8 cellular contexts compared by ENCODE assay signal in genomic region chr12:1932264-1932777, GRCh38. TPM values are rescaled to one million over a fixed set of nuclear protein-coding genes. Genes with fewer than 3 reads are reported as not detected.
A peak's percentile ranks its signal among the peaks of the same experiment; 100 is the strongest.
DNase-seq lines count a peak whose midpoint lies in the region; ATAC-seq lines count a peak whose summit lies in the region.

No MANE protein-coding gene starts in this region.

- ATAC-seq in GM19452 (IDR thresholded peaks at IDR 0.05; ENCODE audit: unreplicated experiment): no peak

- DNase-seq in GM23248 (peak; percentile 53), amniotic epithelial cell (ENCODE audit: low read depth) (peak; percentile 74), islet precursor cell (peak; percentile 49), substantia nigra (lab: John Stamatoyannopoulos, UW) (peak in 41 of 49 donors; percentile 21 to 82 (median 55)), NOMO-1 treated with dmso at 0.1 percent for 144 hours (lab: John Stamatoyannopoulos, UW; ENCODE audit: unreplicated experiment) (no peak), cerebellar cortex (ENCODE audit: low spot score) (no peak)
- no peak for DNase-seq in activated naive CD4-positive, alpha-beta T cell treated with anti-CD3 and anti-CD28 coated beads, Interleukin-2, amount 50 U/mL, for 16 hours

- H3K9me2 ChIP-seq in GM23248 (ENCODE audit: insufficient read depth): no peaks in the 10 kb centered on the region

- peaks cover 22% of the 10 kb centered on the region for H3K27me3 ChIP-seq in GM23248 (replicated peaks; ENCODE audit: insufficient read depth)

- H3F3A ChIP-seq in GM23248 (ENCODE audit: insufficient read depth): no peaks in the 10 kb centered on the region

- no peaks in the 10 kb centered on the region for H3K9me3 ChIP-seq in GM23248 (ENCODE audit: low read depth)

- H3K4me3 ChIP-seq in GM23248: no peak overlapping the region

- in situ Hi-C loops in GM23248 (cut with MboI): loop anchor here (10.0 kb wide), 1 partner anchor 278 kb away; no protein-coding TSS in a partner anchor

- H4K20me1 ChIP-seq in GM23248 (ENCODE audit: insufficient read depth): no peaks in the 10 kb centered on the region

- H3K4me1 ChIP-seq in GM23248 (ENCODE audit: insufficient read depth): peaks cover 6% of the 10 kb centered on the region; the same call in 1 of the 2 replicates

- no peaks in the 10 kb centered on the region for H3K79me2 ChIP-seq in GM23248 (ENCODE audit: insufficient read depth)

- H3K9ac ChIP-seq in GM23248: no peak overlapping the region

- no peak overlapping the region for H3K27ac ChIP-seq in GM23248
- H3K27ac ChIP-seq in substantia nigra (ENCODE audit: low read depth, low read length, poor library complexity, severe bottlenecking): peak overlapping the region; percentile 77

- 12 to 15% methylated on average over 16 of the region's 16 CpGs for WGBS in GM23248 (ENCODE audit: low coverage in 1 of 2, low lambda C conversion rate in 2 of 2, missing lambda C conversion rate in 2 of 2), 2 experiments

- peak overlapping the region; percentile 11 for H3K4me2 ChIP-seq in GM23248 (ENCODE audit: unreplicated experiment)

- no peaks in the 10 kb centered on the region for H3K36me3 ChIP-seq in GM23248 (ENCODE audit: low read depth)

- no peak overlapping the region for H2AFZ ChIP-seq in GM23248

RNA-seq across cellular contexts. Expression of gene CACNA2D4, which starts 13.9 kb away (rescaled TPM):
- total RNA-seq in GM23248 (2014; rRNA removed; shearing (Covaris generic)): under 0.01 TPM in 1 of 2 replicates, not detected in the other
- 0.23 and 0.49 TPM in 2 replicates for polyA plus RNA-seq in GM23248 (2016; fragmentation: Nextera tagmentation; extraction: Ambion mirVana)

Comparison
In these comparisons a context has a peak if more than half of its experiments do, and no peak if none do; other contexts are left out.
1. DNase-seq: peak in GM23248 (single experiment), amniotic epithelial cell (single experiment), islet precursor cell (single experiment) and substantia nigra (41 of 49); none in NOMO-1 treated with dmso at 0.1 percent for 144 hours (single experiment), cerebellar cortex (single experiment) and activated naive CD4-positive, alpha-beta T cell treated with anti-CD3 and anti-CD28 coated beads, Interleukin-2, amount 50 U/mL, for 16 hours (single experiment).